ENCODE assay signal across 8 cellular contexts in genomic region chr13:34076943-34077703, GRCh38.
A peak's percentile ranks its signal among the peaks of the same experiment; 100 is the strongest.
DNase-seq lines count a peak whose midpoint lies in the region; ATAC-seq and TF ChIP-seq lines count a peak whose summit lies in the region.

No MANE protein-coding gene starts in this region.

- H3K9me3 ChIP-seq in endocrine pancreas (ENCODE audit: control insufficient read depth, low read length) = no peaks in the 10 kb centered on the region
- no peaks in the 10 kb centered on the region for H3K9me3 ChIP-seq in osteoblast (ENCODE audit: low read depth, low read length)

- peaks cover 5 to 11% of the 10 kb centered on the region in 2 donors for H3K9me3 Mint-ChIP-seq in activated naive CD4-positive, alpha-beta T cell treated with anti-CD3 and anti-CD28 coated beads, Interleukin-2, amount 50 U/mL, for 72 hours

- ATAC-seq in activated naive CD4-positive, alpha-beta T cell treated with anti-CD3 and anti-CD28 coated beads, Interleukin-2, amount 50 U/mL, for 72 hours = no peak

- H3K36me3 ChIP-seq in endocrine pancreas (ENCODE audit: control insufficient read depth, insufficient read depth, low read length) = no peaks in the 10 kb centered on the region
- no peaks in the 10 kb centered on the region for H3K36me3 ChIP-seq in osteoblast (ENCODE audit: insufficient read depth, low read length)

- H2AFZ ChIP-seq in osteoblast (ENCODE audit: low read length) = peak overlapping the region; percentile 73

- H3K9ac ChIP-seq in endocrine pancreas (ENCODE audit: control insufficient read depth, insufficient read depth, low read length) = peak overlapping the region; percentile 38

- H3K27ac Mint-ChIP-seq in activated naive CD4-positive, alpha-beta T cell treated with anti-CD3 and anti-CD28 coated beads, Interleukin-2, amount 50 U/mL, for 72 hours = no peak overlapping the region

- H3K4me2 ChIP-seq in osteoblast (ENCODE audit: insufficient read depth, low read length) = peak overlapping the region; percentile 44

- H3K27me3 ChIP-seq in endocrine pancreas (ENCODE audit: control insufficient read depth, insufficient read depth, low read length) (no peaks in the 10 kb centered on the region), osteoblast (ENCODE audit: insufficient read depth, low read length) (peaks cover under 1% of the 10 kb centered on the region)

- H3K4me3 ChIP-seq in endocrine pancreas (ENCODE audit: control insufficient read depth, insufficient read depth, low read length) (peak overlapping the region; percentile 77), osteoblast (ENCODE audit: insufficient read depth, low read length) (peak overlapping the region; percentile 23)

- DNase-seq in NCI-H1417 (lab: John Stamatoyannopoulos, UW) (peak in 2 of 3 experiments; percentile 1 to 34), NCI-H1417 treated with DMSO at 0.1 percent for 48 hours (lab: John Stamatoyannopoulos, UW) (no peak), NCI-H345 (lab: John Stamatoyannopoulos, UW) (peak; percentile 23), osteoblast (ENCODE audit: insufficient read length, low spot score, missing footprints) (no peak), NCI-H2029 (lab: John Stamatoyannopoulos, UW) (no peak)
- DNase-seq in activated CD4-positive, alpha-beta T cell treated with anti-CD3 and anti-CD28 coated beads, Interleukin-2, amount 50 U/mL, for 1 hour = no peak
- no peak for DNase-seq in activated naive CD4-positive, alpha-beta T cell treated with anti-CD3 and anti-CD28 coated beads, Interleukin-2, amount 50 U/mL, for 72 hours (ENCODE audit: low spot score in 2 of 2)

- no peaks in the 10 kb centered on the region for H3K79me2 ChIP-seq in osteoblast (ENCODE audit: insufficient read depth, low read length)

- H3K4me1 ChIP-seq in endocrine pancreas (ENCODE audit: control insufficient read depth, insufficient read depth, low read length) (no peaks in the 10 kb centered on the region), osteoblast (ENCODE audit: insufficient read depth, low read length) (peaks cover 12% of the 10 kb centered on the region)

- peak overlapping the region; percentile 35 for H3K27ac ChIP-seq in osteoblast (ENCODE audit: low read depth, low read length)

- no peaks in the 10 kb centered on the region for H3K36me3 Mint-ChIP-seq in activated naive CD4-positive, alpha-beta T cell treated with anti-CD3 and anti-CD28 coated beads, Interleukin-2, amount 50 U/mL, for 72 hours

- TF ChIP-seq CTCF in osteoblast (IDR thresholded peaks at IDR 0.05; ENCODE audit: extremely low read depth, low read depth, low read length) = peak; percentile 65

- H4K20me1 ChIP-seq in osteoblast (ENCODE audit: insufficient read depth, low read length) = no peaks in the 10 kb centered on the region

Comparison
In these comparisons a context has a peak if more than half of its experiments do, and no peak if none do; other contexts are left out.
1. DNase-seq: peak in NCI-H1417 (2 of 3) and NCI-H345 (single experiment); none in NCI-H1417 treated with DMSO at 0.1 percent for 48 hours (single experiment), osteoblast (single experiment), activated CD4-positive, alpha-beta T cell treated with anti-CD3 and anti-CD28 coated beads, Interleukin-2, amount 50 U/mL, for 1 hour (single experiment), activated naive CD4-positive, alpha-beta T cell treated with anti-CD3 and anti-CD28 coated beads, Interleukin-2, amount 50 U/mL, for 72 hours (0 of 2) and NCI-H2029 (single experiment).